ENCODE assay signal across 11 cellular contexts in genomic region chr1:202802998-202803932, GRCh38. TPM values are rescaled to one million over a fixed set of nuclear protein-coding genes. Genes with fewer than 3 reads are reported as not detected.
A peak's percentile ranks its signal among the peaks of the same experiment; 100 is the strongest.
DNase-seq lines count a peak whose midpoint lies in the region; ATAC-seq and TF ChIP-seq lines count a peak whose summit lies in the region.
"Had no signal": no experiment of that assay in that cellular context is flagged by ENCODE, and none has a peak within 500 bp of the region (broad histone marks: within the 10 kb centered on the region; RNA-seq: fewer than 3 reads in every experiment).

No MANE protein-coding gene starts in this region.

- peaks cover 19% of the 10 kb centered on the region for H3K4me1 Mint-ChIP-seq in activated T-helper 17 cell treated with anti-CD3 and anti-CD28 coated beads, Interleukin-2, amount 50 U/mL, for 72 hours

- peak overlapping the region; percentile 87 for H3K4me3 Mint-ChIP-seq in activated T-helper 17 cell treated with anti-CD3 and anti-CD28 coated beads, Interleukin-2, amount 50 U/mL, for 72 hours

- POLR2A ChIA-PET in HEK293T (lab: Yijun Ruan, JAX): no interaction called here

- TF ChIP-seq CTCF in hepatocyte (IDR thresholded peaks at IDR 0.05; ENCODE audit: poor library complexity) (no peak), ascending aorta (IDR thresholded peaks at IDR 0.05) (no peak)

- 87% methylated on average over 15 of the region's 15 CpGs for WGBS in hepatocyte (ENCODE audit: low lambda C conversion rate, missing lambda C conversion rate)

- H3K9me3 ChIP-seq in BLaER1 treated with 17β-estradiol and CSF1 and Interleukin-3, amounts not matched to agents 10 nM and 100 nM (replicated peaks in 1 of 11): no peaks in the 10 kb centered on the region
- H3K9me3 ChIP-seq in hepatocyte (ENCODE audit: low read depth) (no peaks in the 10 kb centered on the region), ascending aorta (no peaks in the 10 kb centered on the region)

- peaks cover 56% of the 10 kb centered on the region for H3K36me3 Mint-ChIP-seq in activated T-helper 17 cell treated with anti-CD3 and anti-CD28 coated beads, Interleukin-2, amount 50 U/mL, for 72 hours (ENCODE audit: low read depth)

- H3K27ac ChIP-seq in BLaER1 treated with 17β-estradiol and CSF1 and Interleukin-3, amounts not matched to agents 10 nM and 100 nM: peak overlapping the region in 6 of 11 experiments; percentile 11 to 61 (median 30); a peak in 7 of 22 replicates
- H3K27ac ChIP-seq in hepatocyte (peak overlapping the region; percentile 4), ascending aorta (no peak overlapping the region)

- no peaks in the 10 kb centered on the region for H3K27me3 Mint-ChIP-seq in activated T-helper 17 cell treated with anti-CD3 and anti-CD28 coated beads, Interleukin-2, amount 50 U/mL, for 72 hours

- no peaks in the 10 kb centered on the region for H3K9me2 ChIP-seq in hepatocyte (replicated peaks; ENCODE audit: insufficient read depth)

- CTCF ChIA-PET in HEK293T (lab: Yijun Ruan, JAX): interaction anchor here (0.6 kb wide), 1 partner anchor 72 kb away, joined by 3 read pairs; no protein-coding TSS in a partner anchor

- DNase-seq in HEK293T (ENCODE audit: extremely low spot score) (no peak), hepatocyte (ENCODE audit: low spot score) (no peak), sciatic nerve (ENCODE audit: low spot score) (no peak), ascending aorta (ENCODE audit: low spot score in 2 of 2) (no peak)
- DNase-seq: NCI-H1105, RPMI8226 had no signal

- intact Hi-C loops in sciatic nerve (cut with DNase I): no loop called here
- intact Hi-C loops in ascending aorta (cut with DNase I): no loop called here

- no peak for ATAC-seq in activated T-helper 17 cell treated with anti-CD3 and anti-CD28 coated beads, Interleukin-2, amount 50 U/mL, for 72 hours (replicated peaks)
- ATAC-seq in HG02870 (IDR thresholded peaks at IDR 0.05; ENCODE audit: unreplicated experiment) (no peak), GM21786 (IDR thresholded peaks at IDR 0.05; ENCODE audit: unreplicated experiment) (no peak), sciatic nerve (no peak)
- ATAC-seq: esophagus mucosa had no signal

- no peaks in the 10 kb centered on the region for H3K27me3 ChIP-seq in BLaER1 treated with 17β-estradiol and CSF1 and Interleukin-3, amounts not matched to agents 10 nM and 100 nM
- H3K27me3 ChIP-seq in hepatocyte: no peaks in the 10 kb centered on the region
- H3K27me3 ChIP-seq in ascending aorta: no peaks in the 10 kb centered on the region

- no peak overlapping the region for H2AFZ ChIP-seq in hepatocyte

- H3K36me3 ChIP-seq in BLaER1 treated with 17β-estradiol and CSF1 and Interleukin-3, amounts not matched to agents 10 nM and 100 nM: peaks cover 10 to 30% (median 22%) of the 10 kb centered on the region in 11 experiments; a peak in 17 of 22 replicates
- H3K36me3 ChIP-seq in hepatocyte (replicated peaks; ENCODE audit: insufficient read depth, low read depth) (no peaks in the 10 kb centered on the region), ascending aorta (no peaks in the 10 kb centered on the region)

- peaks cover 45 to 69% (median 54%) of the 10 kb centered on the region in 10 experiments for H3K4me1 ChIP-seq in BLaER1 treated with 17β-estradiol and CSF1 and Interleukin-3, amounts not matched to agents 10 nM and 100 nM
- H3K4me1 ChIP-seq in hepatocyte (ENCODE audit: insufficient read depth) (peaks cover 31% of the 10 kb centered on the region), ascending aorta (peaks cover 0 to 6% of the 10 kb centered on the region in 2 donors)

- peak overlapping the region; percentile 53 for H3K27ac Mint-ChIP-seq in activated T-helper 17 cell treated with anti-CD3 and anti-CD28 coated beads, Interleukin-2, amount 50 U/mL, for 72 hours

- H3K9ac ChIP-seq in BLaER1 treated with 17β-estradiol and CSF1 and Interleukin-3, amounts not matched to agents 10 nM and 100 nM: no peak overlapping the region

- H4K20me1 ChIP-seq in BLaER1 treated with 17β-estradiol and CSF1 and Interleukin-3, amounts not matched to agents 10 nM and 100 nM: peaks cover 50 to 88% (median 75%) of the 10 kb centered on the region in 11 experiments
- H4K20me1 ChIP-seq in hepatocyte (ENCODE audit: insufficient read depth, poor library complexity, severe bottlenecking): peaks cover 87% of the 10 kb centered on the region

- peak overlapping the region; percentile 53 to 96 (median 85) for H3K4me2 ChIP-seq in BLaER1 treated with 17β-estradiol and CSF1 and Interleukin-3, amounts not matched to agents 10 nM and 100 nM
- no peak overlapping the region for H3K4me2 ChIP-seq in hepatocyte

- H3K4me3 ChIP-seq in BLaER1 treated with 17β-estradiol and CSF1 and Interleukin-3, amounts not matched to agents 10 nM and 100 nM: no peak overlapping the region
- H3K4me3 ChIP-seq in hepatocyte (no peak overlapping the region), ascending aorta (no peak overlapping the region)

- peaks cover 99% of the 10 kb centered on the region for H3K79me2 ChIP-seq in hepatocyte

- no peaks in the 10 kb centered on the region for H3K9me3 Mint-ChIP-seq in activated T-helper 17 cell treated with anti-CD3 and anti-CD28 coated beads, Interleukin-2, amount 50 U/mL, for 72 hours

TF ChIP-seq in HEK293T, 16 proteins besides CTCF, POLR2A, EP300 and RAD21:
- TF ChIP-seq ZNF384 (IDR thresholded peaks at IDR 0.05) (peak; percentile 76), L3MBTL2 (conservative IDR thresholded peaks at IDR 0.05) (no peak)
- TF ChIP-seq, protein P1, sequence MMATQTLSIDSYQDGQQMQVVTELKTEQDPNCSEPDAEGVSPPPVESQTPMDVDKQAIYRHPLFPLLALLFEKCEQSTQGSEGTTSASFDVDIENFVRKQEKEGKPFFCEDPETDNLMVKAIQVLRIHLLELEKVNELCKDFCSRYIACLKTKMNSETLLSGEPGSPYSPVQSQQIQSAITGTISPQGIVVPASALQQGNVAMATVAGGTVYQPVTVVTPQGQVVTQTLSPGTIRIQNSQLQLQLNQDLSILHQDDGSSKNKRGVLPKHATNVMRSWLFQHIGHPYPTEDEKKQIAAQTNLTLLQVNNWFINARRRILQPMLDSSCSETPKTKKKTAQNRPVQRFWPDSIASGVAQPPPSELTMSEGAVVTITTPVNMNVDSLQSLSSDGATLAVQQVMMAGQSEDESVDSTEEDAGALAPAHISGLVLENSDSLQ (IDR thresholded peaks at IDR 0.05): peak; percentile 35

RNA-seq across cellular contexts. Expression of gene KDM5B, which starts 5.0 kb away (rescaled TPM):
- 100 to 1,000 TPM; 124 to 176 TPM for total RNA-seq in activated T-helper 17 cell treated with anti-CD3 and anti-CD28 coated beads, Interleukin-2, amount 50 U/mL, for 72 hours
- total RNA-seq in hepatocyte (102 and 110 TPM in 2 replicates), sciatic nerve (67.9 TPM), ascending aorta (61.7 TPM)
- polyA plus RNA-seq in hepatocyte: 87.9 and 94.8 TPM in 2 replicates

RNA-seq across cellular contexts. Expression of gene PCAT6, which starts 7.5 kb away (rescaled TPM):
- 1 to 10 TPM; 1.8 to 4.0 TPM for total RNA-seq in activated T-helper 17 cell treated with anti-CD3 and anti-CD28 coated beads, Interleukin-2, amount 50 U/mL, for 72 hours
- total RNA-seq in hepatocyte (0.48 and 0.60 TPM in 2 replicates), sciatic nerve (1.2 TPM), ascending aorta (not detected)
- 11.1 and 15.7 TPM in 2 replicates for polyA plus RNA-seq in hepatocyte

Comparison
In these comparisons a context has a peak if more than half of its experiments do, and no peak if none do; other contexts are left out.
1. H3K27ac ChIP-seq: peak in BLaER1 treated with 17β-estradiol and CSF1 and Interleukin-3, amounts not matched to agents 10 nM and 100 nM (6 of 11) and hepatocyte (single experiment); none in ascending aorta (0 of 2).